ENCODE assay signal across 1 cellular context in genomic region chr10:119302591-119303253, GRCh38.
TF ChIP-seq lines count a peak whose summit lies in the region.

No MANE protein-coding gene starts in this region.

TF ChIP-seq in A549, 52 proteins besides CTCF, POLR2A, EP300 and RAD21 (continued from another document):
- TF ChIP-seq HES2 (IDR thresholded peaks at IDR 0.05) (no peak), HOXA7 (CRISPR knock-in tag; IDR thresholded peaks at IDR 0.05) (no peak), CHD2 (IDR thresholded peaks at IDR 0.05; ENCODE audit: low read length, partially characterized antibody) (no peak), CEBPB (IDR thresholded peaks at IDR 0.05) (no peak), HEYL (CRISPR knock-in tag; IDR thresholded peaks at IDR 0.05) (no peak), MAZ (IDR thresholded peaks at IDR 0.05; ENCODE audit: borderline replicate concordance, low read depth, low read length) (no peak), ESRRA (IDR thresholded peaks at IDR 0.05; ENCODE audit: borderline replicate concordance, low read length) (no peak), SMC3 (IDR thresholded peaks at IDR 0.05) (no peak), TFCP2L1 (CRISPR knock-in tag; IDR thresholded peaks at IDR 0.05) (no peak)
